34 cellular contexts compared by ENCODE assay signal in the genomic region with DNA sequence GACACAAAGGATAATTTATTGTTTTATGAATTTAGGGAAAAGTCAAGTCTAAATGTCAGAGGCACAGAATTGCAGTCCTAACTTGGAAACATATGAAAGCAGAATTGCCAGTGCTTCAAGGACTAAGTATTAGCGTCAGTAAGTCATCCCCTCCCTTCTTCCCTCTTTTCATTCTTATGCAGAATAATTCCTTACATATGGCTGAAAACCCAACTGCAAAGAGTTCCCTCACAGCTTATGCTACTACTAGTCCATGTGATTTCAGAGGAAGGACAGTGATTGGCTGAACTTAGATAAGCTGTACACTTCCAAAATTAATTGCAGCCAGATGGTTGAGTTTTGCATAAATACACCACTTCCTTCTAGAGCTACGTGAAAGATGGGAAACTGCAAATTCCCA.
"Had no signal": no experiment of that assay in that cellular context is flagged by ENCODE, and none has a peak within 500 bp of the region (broad histone marks: within the 10 kb centered on the region; RNA-seq: fewer than 3 reads in every experiment).

No MANE protein-coding gene starts in this region.

- H3K4me1 Mint-ChIP-seq: activated CD4-positive, alpha-beta T cell treated with anti-CD3 and anti-CD28 coated beads, Interleukin-2, amount 10 ng/mL, durations not matched to agents 24 days and 14 days; activated naive CD8-positive, alpha-beta T cell treated with anti-CD3 and anti-CD28 coated beads for 36 hours; immature natural killer cell; nephron progenitor cell; stimulated activated naive B cell treated with anti-CD40 and anti-IgM and Interleukin-4, amounts not matched to agents 10 μg/mL and 1 μg/mL and 100 μg/mL, for 72 hours had no signal

- H3K36me3 ChIP-seq: adrenal gland, gastrocnemius medialis, right atrium auricular region, stomach, tibial artery, WERI-Rb-1 had no signal

- H3K9ac ChIP-seq: parathyroid adenoma had no signal

- H3K4me3 Mint-ChIP-seq: activated CD4-positive, alpha-beta memory T cell treated with anti-CD3 and anti-CD28 coated beads for 36 hours; activated CD4-positive, alpha-beta T cell treated with anti-CD3 and anti-CD28 coated beads, Interleukin-2, amount 10 ng/mL, durations not matched to agents 24 days and 14 days; activated naive CD4-positive, alpha-beta T cell treated with anti-CD3 and anti-CD28 coated beads for 36 hours; activated naive CD8-positive, alpha-beta T cell treated with anti-CD3 and anti-CD28 coated beads for 36 hours; activated T-helper 1 cell treated with anti-CD3 and anti-CD28 coated beads, Interleukin-12 subunit alpha, Interleukin-12 subunit beta, Interleukin-2, Interleukin-4 antibody, amounts not matched to agents 30 ng/mL and 10 ng/mL and 1 ng/mL, durations not matched to agents 14 hours and 24 hours and 36 hours; immature natural killer cell; nephron progenitor cell; stimulated activated naive B cell treated with anti-CD40 and anti-IgM and Interleukin-4, amounts not matched to agents 10 μg/mL and 1 μg/mL and 100 μg/mL, for 72 hours had no signal

- H3K27ac Mint-ChIP-seq: activated CD4-positive, alpha-beta memory T cell treated with anti-CD3 and anti-CD28 coated beads for 36 hours; activated CD4-positive, alpha-beta T cell treated with anti-CD3 and anti-CD28 coated beads, Interleukin-2, amount 10 ng/mL, durations not matched to agents 24 days and 14 days; activated naive CD4-positive, alpha-beta T cell treated with anti-CD3 and anti-CD28 coated beads for 36 hours; activated naive CD8-positive, alpha-beta T cell treated with anti-CD3 and anti-CD28 coated beads for 36 hours; activated T-helper 1 cell treated with anti-CD3 and anti-CD28 coated beads, Interleukin-12 subunit alpha, Interleukin-12 subunit beta, Interleukin-2, Interleukin-4 antibody, amounts not matched to agents 30 ng/mL and 10 ng/mL and 1 ng/mL, durations not matched to agents 14 hours and 24 hours and 36 hours; immature natural killer cell; nephron progenitor cell; stimulated activated naive B cell treated with anti-CD40 and anti-IgM and Interleukin-4, amounts not matched to agents 10 μg/mL and 1 μg/mL and 100 μg/mL, for 72 hours had no signal

- H3K9me3 Mint-ChIP-seq: nephron progenitor cell had no signal

- H3K4me3 ChIP-seq: adrenal gland, body of pancreas, gastrocnemius medialis, hepatocyte, psoas muscle, right atrium auricular region, stomach, tibial artery had no signal

- H3K27me3 ChIP-seq: adrenal gland, body of pancreas, gastrocnemius medialis, hepatocyte, right atrium auricular region, stomach, tibial artery had no signal

- H3K4me1 ChIP-seq: adrenal gland, body of pancreas, gastrocnemius medialis, parathyroid adenoma, psoas muscle, right atrium auricular region, stomach, tibial artery had no signal

- H3K9me3 ChIP-seq: adrenal gland, body of pancreas, gastrocnemius medialis, psoas muscle, right atrium auricular region, tibial artery had no signal

- H3K4me2 ChIP-seq: hepatocyte had no signal

- H3K27me3 Mint-ChIP-seq: activated CD4-positive, alpha-beta memory T cell treated with anti-CD3 and anti-CD28 coated beads for 36 hours; activated CD4-positive, alpha-beta T cell treated with anti-CD3 and anti-CD28 coated beads, Interleukin-2, amount 10 ng/mL, durations not matched to agents 24 days and 14 days; activated naive CD8-positive, alpha-beta T cell treated with anti-CD3 and anti-CD28 coated beads for 36 hours; stimulated activated naive B cell treated with anti-CD40 and anti-IgM and Interleukin-4, amounts not matched to agents 10 μg/mL and 1 μg/mL and 100 μg/mL, for 72 hours had no signal

- FAIRE-seq: colon, endometrium, kidney, TTC549 had no signal

- DNase-seq: activated CD4-positive, alpha-beta memory T cell treated with anti-CD3 and anti-CD28 coated beads for 36 hours; activated CD4-positive, alpha-beta T cell treated with anti-CD3 and anti-CD28 coated beads, Interleukin-2, amount 10 ng/mL, durations not matched to agents 24 days and 14 days; activated CD4-positive, CD25-positive, alpha-beta regulatory T cell treated with anti-CD3 and anti-CD28 coated beads, Interleukin-2, amount 50 U/mL, for 72 hours; activated CD8-positive, alpha-beta memory T cell treated with anti-CD3 and anti-CD28 coated beads, Interleukin-2, amount 50 U/mL, for 4 hours; activated effector memory CD4-positive, alpha-beta T cell treated with anti-CD3 and anti-CD28 coated beads, Interleukin-2, amount 50 U/mL, for 16 hours; activated naive CD4-positive, alpha-beta T cell treated with anti-CD3 and anti-CD28 coated beads for 36 hours; activated naive CD8-positive, alpha-beta T cell treated with anti-CD3 and anti-CD28 coated beads for 36 hours; activated T-cell treated with anti-CD3 and anti-CD28 coated beads, Interleukin-2, amount 50 U/mL, for 1 hour; adrenal gland; aorta; body of pancreas; effector CD8-positive, alpha-beta T cell; gastrocnemius medialis; immature natural killer cell; kidney; left colon; mammary epithelial cell; nephron progenitor cell; nucleus accumbens; psoas muscle; stimulated activated CD4-positive, alpha-beta T cell treated with anti-CD3 and anti-CD28 coated beads, Interleukin-15, amount 100 ng/mL, for 24 hours; stimulated activated CD4-positive, alpha-beta T cell treated with anti-CD3 and anti-CD28 coated beads, Interleukin-2, amount 100 ng/mL, for 24 hours; stimulated activated naive B cell treated with anti-CD40 and anti-IgM and Interleukin-4, amounts not matched to agents 10 μg/mL and 1 μg/mL and 100 μg/mL, for 72 hours; stomach; tibial artery; WERI-Rb-1 had no signal

- H3K27ac ChIP-seq: adrenal gland, body of pancreas, epithelial cell of prostate, gastrocnemius medialis, hepatocyte, parathyroid adenoma, psoas muscle, right atrium auricular region, stomach, tibial artery, WERI-Rb-1 had no signal

- H3K36me3 Mint-ChIP-seq: activated CD4-positive, alpha-beta memory T cell treated with anti-CD3 and anti-CD28 coated beads for 36 hours; activated naive CD8-positive, alpha-beta T cell treated with anti-CD3 and anti-CD28 coated beads for 36 hours; immature natural killer cell; stimulated activated naive B cell treated with anti-CD40 and anti-IgM and Interleukin-4, amounts not matched to agents 10 μg/mL and 1 μg/mL and 100 μg/mL, for 72 hours had no signal
